ENCODE assay signal across 12 cellular contexts in genomic region chr2:47631840-47632398, GRCh38.
A peak's percentile ranks its signal among the peaks of the same experiment; 100 is the strongest.
DNase-seq lines count a peak whose midpoint lies in the region; ATAC-seq and TF ChIP-seq lines count a peak whose summit lies in the region.
"Had no signal": no experiment of that assay in that cellular context is flagged by ENCODE, and none has a peak within 500 bp of the region (broad histone marks: within the 10 kb centered on the region; RNA-seq: fewer than 3 reads in every experiment).

No MANE protein-coding gene starts in this region.

- no peak overlapping the region for H3K23ac ChIP-seq in mesenchymal stem cell (ENCODE audit: low read length in 2 of 2)

- no peak overlapping the region for H3K27ac ChIP-seq in mesenchymal stem cell (ENCODE audit: low read length, poor library complexity, severe bottlenecking)
- H3K27ac ChIP-seq: heart left ventricle had no signal

- H2BK15ac ChIP-seq in mesenchymal stem cell (ENCODE audit: low read depth, poor library complexity, severe bottlenecking), result no peak overlapping the region

- H3K4ac ChIP-seq in mesenchymal stem cell (ENCODE audit: low read depth in 1 of 2, low read length in 2 of 2), result no peak overlapping the region

- H4K8ac ChIP-seq in mesenchymal stem cell (ENCODE audit: low read length), result no peak overlapping the region

- H3K79me1 ChIP-seq in mesenchymal stem cell (replicated peaks; ENCODE audit: low read length, poor library complexity, severe bottlenecking), result no peaks in the 10 kb centered on the region

- no peak overlapping the region for H3K4me3 ChIP-seq in cardiac fibroblast (replicated peaks in 1 of 2; ENCODE audit: low read depth in 2 of 2, low read length in 2 of 2)
- H3K4me3 ChIP-seq in mesenchymal stem cell (ENCODE audit: insufficient read depth in 1 of 2, low read depth in 1 of 2, low read length in 2 of 2), result no peak overlapping the region
- H3K4me3 ChIP-seq: heart left ventricle had no signal

- H3K27me3 ChIP-seq in mesenchymal stem cell (ENCODE audit: control insufficient read depth in 1 of 2, insufficient read depth in 1 of 2, low read length in 2 of 2), result peaks cover 2 to 10% of the 10 kb centered on the region in 2 experiments

- no peaks in the 10 kb centered on the region for H3K9me3 ChIP-seq in mesenchymal stem cell (ENCODE audit: control insufficient read depth, low read length)
- H3K9me3 ChIP-seq: heart left ventricle had no signal

- H2AFZ ChIP-seq in mesenchymal stem cell (ENCODE audit: low read depth, low read length), result peak overlapping the region; percentile 3

- no peak overlapping the region for H3K9ac ChIP-seq in mesenchymal stem cell (ENCODE audit: low read length)

- H3K18ac ChIP-seq in mesenchymal stem cell (ENCODE audit: low read depth in 1 of 2, low read length in 2 of 2), result peak overlapping the region in 1 of 2 experiments; percentile 11

- no peak overlapping the region for H4K91ac ChIP-seq in mesenchymal stem cell (ENCODE audit: low read length)

- no peaks in the 10 kb centered on the region for H3K36me3 ChIP-seq in mesenchymal stem cell (ENCODE audit: control insufficient read depth in 1 of 2, insufficient read depth in 2 of 2, low read depth in 1 of 2, low read length in 2 of 2)
- H3K36me3 ChIP-seq: heart left ventricle had no signal

- no peak for TF ChIP-seq CTCF in cardiac fibroblast (IDR thresholded peaks at IDR 0.05; ENCODE audit: low read depth, low read length)

- peak overlapping the region in 1 of 2 experiments; percentile 32 for H2BK12ac ChIP-seq in mesenchymal stem cell (ENCODE audit: low read length in 2 of 2)

- no peak overlapping the region for H2BK5ac ChIP-seq in mesenchymal stem cell (ENCODE audit: low read depth, low read length, poor library complexity, severe bottlenecking)

- no peak for ATAC-seq in HG02884 (IDR thresholded peaks at IDR 0.05; ENCODE audit: unreplicated experiment)
- ATAC-seq: heart left ventricle had no signal

- no peak overlapping the region for H2AK5ac ChIP-seq in mesenchymal stem cell (ENCODE audit: low read length, severe bottlenecking)

- H3K4me2 ChIP-seq in mesenchymal stem cell (ENCODE audit: low read length, poor library complexity, severe bottlenecking), result no peak overlapping the region

- H3K4me1 ChIP-seq in mesenchymal stem cell (ENCODE audit: control insufficient read depth, insufficient read depth, low read depth, low read length), result peaks cover 15% of the 10 kb centered on the region
- H3K4me1 ChIP-seq: heart left ventricle had no signal

- WGBS in mesenchymal stem cell, result 48% methylated on average over 10 of the region's 10 CpGs

- no peak overlapping the region for H2BK120ac ChIP-seq in mesenchymal stem cell (ENCODE audit: low read depth, low read length)

- H3K14ac ChIP-seq in mesenchymal stem cell (ENCODE audit: low read length in 2 of 2), result no peak overlapping the region

- peak; percentile 95 for DNase-seq in A172 (ENCODE audit: low spot score)
- DNase-seq in HuH-7.5 (ENCODE audit: low spot score), result peak; percentile 27
- peak; percentile 52 to 72 for DNase-seq in cardiac fibroblast (ENCODE audit: low read depth in 2 of 2)
- DNase-seq in mesenchymal stem cell, result peak; percentile 71
- DNase-seq in NCI-H446 treated with DMSO at 0.1 percent for 48 hours (lab: John Stamatoyannopoulos, UW), result no peak
- no peak for DNase-seq in NCI-H2081 treated with DMSO at 0.1 percent for 48 hours (lab: John Stamatoyannopoulos, UW)
- DNase-seq in GDM1 (lab: John Stamatoyannopoulos, UW), result no peak
- DNase-seq: activated gamma-delta T cell treated with Interleukin-2 at 50 U/mL for 16 hours, NCI-H1092 treated with DMSO at 0.1 percent for 48 hours, right cardiac atrium had no signal

Comparison
In these comparisons a context has a peak if more than half of its experiments do, and no peak if none do; other contexts are left out.
1. DNase-seq: peak in A172 (single experiment), HuH-7.5 (single experiment), cardiac fibroblast (2 of 2) and mesenchymal stem cell (single experiment); none in NCI-H446 treated with DMSO at 0.1 percent for 48 hours (single experiment), NCI-H2081 treated with DMSO at 0.1 percent for 48 hours (single experiment) and GDM1 (single experiment).